In the genomic region with DNA sequence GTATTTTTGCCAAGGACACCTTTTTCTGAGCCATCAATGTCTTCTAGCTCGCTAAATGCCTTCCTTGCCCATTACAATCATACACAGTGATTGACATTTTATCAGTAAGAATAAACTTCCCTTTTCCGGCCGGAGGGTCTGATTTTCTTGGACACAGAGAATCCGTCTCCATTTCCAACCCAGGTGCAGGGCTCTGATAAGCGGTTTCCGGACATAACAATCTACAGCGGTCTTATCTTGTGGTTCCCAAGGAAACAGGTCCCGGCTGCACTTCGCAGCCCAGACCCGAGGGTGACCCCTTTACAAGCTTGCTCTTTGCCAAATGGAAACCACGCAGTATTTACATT, we compare ENCODE assay signal across 8 cellular contexts. TPM values are rescaled to one million over a fixed set of nuclear protein-coding genes. Genes with fewer than 3 reads are reported as not detected.
A peak's percentile ranks its signal among the peaks of the same experiment; 100 is the strongest.
DNase-seq lines count a peak whose midpoint lies in the region; ATAC-seq and TF ChIP-seq lines count a peak whose summit lies in the region.

No MANE protein-coding gene starts in this region.

- H4K8ac ChIP-seq in trophoblast cell (ENCODE audit: low read depth, low read length) = peak overlapping the region; percentile 85

- peak overlapping the region; percentile 23 for H2BK5ac ChIP-seq in trophoblast cell (ENCODE audit: low read depth, low read length, poor library complexity)

- DNase-seq in NCI-H1105 treated with DMSO at 0.1 percent for 48 hours (lab: John Stamatoyannopoulos, UW) = peak; percentile 34
- no peak for DNase-seq in NCI-H1105 (lab: John Stamatoyannopoulos, UW)
- DNase-seq in glomerular visceral epithelial cell (ENCODE audit: extremely low spot score) = peak; percentile 32
- DNase-seq in trophoblast cell = peak in 1 of 2 donors; percentile 53
- DNase-seq in hippocampal formation (lab: John Stamatoyannopoulos, UW) = no peak

- H2BK12ac ChIP-seq in trophoblast cell (ENCODE audit: low read length) = no peak overlapping the region

- H3K4ac ChIP-seq in trophoblast cell (ENCODE audit: low read depth, low read length) = peak overlapping the region; percentile 60

- H3K79me2 ChIP-seq in trophoblast cell (ENCODE audit: control insufficient read depth, insufficient read depth, low read length, poor library complexity) = peaks cover 3% of the 10 kb centered on the region

- no peak overlapping the region for H3K23ac ChIP-seq in trophoblast cell (ENCODE audit: low read length)

- H3K27me3 ChIP-seq in trophoblast cell (ENCODE audit: insufficient read depth, low read length) = no peaks in the 10 kb centered on the region

- H3K27ac ChIP-seq in trophoblast cell (ENCODE audit: low read depth, low read length) = peak overlapping the region; percentile 70

- H2AK5ac ChIP-seq in trophoblast cell (ENCODE audit: low read length) = peak overlapping the region; percentile 22

- WGBS in trophoblast cell (ENCODE audit: extremely low coverage, insufficient coverage, insufficient read length) = no CpG with 5 or more reads among the region's 11 CpGs

- peak overlapping the region; percentile 72 for H3K14ac ChIP-seq in trophoblast cell (ENCODE audit: low read length)

- peak overlapping the region; percentile 55 for H4K12ac ChIP-seq in trophoblast cell (ENCODE audit: low read depth, low read length)

- H3K9me3 ChIP-seq in trophoblast cell (ENCODE audit: insufficient read depth, low read depth, low read length) = peaks cover 3% of the 10 kb centered on the region

- H3K4me2 ChIP-seq in trophoblast cell (ENCODE audit: low read length) = peak overlapping the region; percentile 82

- H3K4me1 ChIP-seq in trophoblast cell (ENCODE audit: control insufficient read depth in 1 of 2, insufficient read depth in 2 of 2, low read length in 2 of 2) = peaks cover 11 to 17% of the 10 kb centered on the region in 2 experiments

- no peak for TF ChIP-seq CTCF in WI38 (IDR thresholded peaks at IDR 0.05; ENCODE audit: low read depth, low read length)

- peak; percentile 7 for ATAC-seq in HG03565 (IDR thresholded peaks at IDR 0.05; ENCODE audit: unreplicated experiment)
- ATAC-seq in GM19023 (IDR thresholded peaks at IDR 0.05; ENCODE audit: unreplicated experiment) = no peak

- H2AFZ ChIP-seq in trophoblast cell (ENCODE audit: insufficient read depth, low read length, poor library complexity) = no peak overlapping the region

- peaks cover 10% of the 10 kb centered on the region for H3K79me1 ChIP-seq in trophoblast cell (ENCODE audit: low read length)

- H3K4me3 ChIP-seq in WI38 (ENCODE audit: low read depth, low read length) = peak overlapping the region; percentile 98
- peak overlapping the region; percentile 90 for H3K4me3 ChIP-seq in trophoblast cell (ENCODE audit: low read depth, low read length)

- peak overlapping the region; percentile 90 for H3K9ac ChIP-seq in trophoblast cell (ENCODE audit: low read length)

- H4K91ac ChIP-seq in trophoblast cell (ENCODE audit: low read depth, low read length) = peak overlapping the region; percentile 74

- H3K18ac ChIP-seq in trophoblast cell (ENCODE audit: low read length) = peak overlapping the region; percentile 48

- peak overlapping the region; percentile 23 for H2BK120ac ChIP-seq in trophoblast cell (ENCODE audit: insufficient read depth, low read length, poor library complexity)

- no peaks in the 10 kb centered on the region for H3K36me3 ChIP-seq in trophoblast cell (ENCODE audit: control insufficient read depth in 1 of 2, insufficient read depth in 2 of 2, low read length in 2 of 2)

RNA-seq across cellular contexts. Expression of gene ZNF77, which starts 5.1 kb away (rescaled TPM):
- 2.9 TPM in 2 replicates for polyA plus RNA-seq in trophoblast cell (2013)

RNA-seq across cellular contexts. Expression of gene TLE6, which starts 27.5 kb away (rescaled TPM):
- 0.21 and 0.58 TPM in 2 replicates for polyA plus RNA-seq in trophoblast cell (2013)

RNA-seq across cellular contexts. Expression of gene ZNF57, which starts 49.2 kb away (rescaled TPM):
- 5.2 and 5.6 TPM in 2 replicates for polyA plus RNA-seq in trophoblast cell (2013)

Comparison
In these comparisons a context has a peak if more than half of its experiments do, and no peak if none do; other contexts are left out.
1. DNase-seq: peak in NCI-H1105 treated with DMSO at 0.1 percent for 48 hours (single experiment) and glomerular visceral epithelial cell (single experiment); none in NCI-H1105 (single experiment) and hippocampal formation (0 of 2).